In the genomic region with DNA sequence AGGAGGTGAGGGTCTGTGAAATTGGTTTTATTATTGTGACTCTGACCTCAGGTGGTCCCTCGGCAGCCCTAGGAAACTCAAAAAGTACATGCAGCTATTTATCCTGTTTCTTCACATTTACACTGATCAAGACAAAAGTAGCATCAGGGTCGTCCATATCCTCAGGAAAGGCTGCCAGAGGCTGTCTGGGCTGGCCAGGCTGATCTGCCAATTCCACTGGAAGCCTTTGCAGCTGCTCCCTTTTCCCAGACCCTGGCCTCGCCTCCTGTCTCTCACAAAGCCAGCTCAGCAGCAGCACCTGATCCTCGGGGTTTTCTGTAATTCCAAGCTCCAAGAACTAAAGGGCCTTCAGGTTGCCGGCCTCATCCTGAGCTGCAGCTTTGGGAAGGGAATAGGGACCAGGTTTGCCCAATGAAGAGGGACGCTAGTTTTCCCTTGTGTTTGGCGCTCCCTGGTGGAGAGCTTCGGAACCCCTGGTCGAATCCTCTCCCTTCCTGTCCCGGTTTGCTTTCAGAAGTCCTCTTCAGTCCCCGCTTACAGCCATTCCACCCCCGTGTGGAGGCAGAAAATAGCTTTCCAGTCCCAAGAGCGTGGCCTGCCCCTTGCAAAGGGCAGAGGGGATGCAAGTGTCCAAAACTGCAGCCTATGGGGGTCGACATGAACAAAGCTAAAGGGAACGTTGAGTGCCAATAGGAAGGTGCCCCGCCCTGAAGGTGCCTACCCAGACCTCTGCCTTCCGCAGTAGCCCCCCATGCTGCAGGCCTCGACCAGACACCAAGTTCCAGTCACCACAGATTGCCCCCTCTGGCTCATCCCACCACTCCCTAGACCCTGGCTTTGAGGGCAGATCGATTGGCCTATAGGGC, we compare ENCODE assay signal across 8 cellular contexts. TPM values are rescaled to one million over a fixed set of nuclear protein-coding genes. Genes with fewer than 3 reads are reported as not detected.
DNase-seq lines count a peak whose midpoint lies in the region; ATAC-seq and TF ChIP-seq lines count a peak whose summit lies in the region.

No MANE protein-coding gene starts in this region.

- H3K9ac ChIP-seq in adipocyte (ENCODE audit: low read length), result no peak overlapping the region

- H3K4me3 ChIP-seq in adipocyte (ENCODE audit: low read length) (no peak overlapping the region), heart right ventricle (no peak overlapping the region)

- peak; percentile 1 for DNase-seq in COR-L47 (lab: John Stamatoyannopoulos, UW)
- peak; percentile 34 for DNase-seq in HuH-7.5 (ENCODE audit: low spot score)
- DNase-seq in adipocyte (ENCODE audit: low read depth), result peak; percentile 87
- peak; percentile 80 to 83 for DNase-seq in heart right ventricle
- DNase-seq in renal cortical epithelial cell (ENCODE audit: low read depth), result peak; percentile 32
- DNase-seq in NK-92 (lab: John Stamatoyannopoulos, UW; ENCODE audit: unreplicated experiment), result no peak

- no peaks in the 10 kb centered on the region for H3K36me3 ChIP-seq in adipocyte (ENCODE audit: control insufficient read depth, insufficient read depth, low read length, severe bottlenecking)
- no peaks in the 10 kb centered on the region for H3K36me3 ChIP-seq in heart right ventricle

- H3K27me3 ChIP-seq in adipocyte (replicated peaks; ENCODE audit: control insufficient read depth, insufficient read depth, low read length) (peaks cover 26% of the 10 kb centered on the region), heart right ventricle (no peaks in the 10 kb centered on the region)

- WGBS in heart right ventricle, 2 donors, result 28 to 30% methylated on average over 19 of the region's 19 CpGs

- H3K27ac ChIP-seq in heart right ventricle, result no peak overlapping the region

- intact Hi-C loops in heart right ventricle (cut with DNase I), result loop anchor here in 7 of 10 donors (1.0 to 10.0 kb wide), 5 partner anchors 38 to 375 kb away; no protein-coding TSS in a partner anchor

- TF ChIP-seq CTCF in heart right ventricle (IDR thresholded peaks at IDR 0.05), result peak; percentile 48 to 94 (median 88)

- ATAC-seq in SK-N-SH treated with all-trans-retinoic acid at 6 μM for 48 hours, result peak; percentile 99
- ATAC-seq in heart right ventricle, result peak; percentile 80 to 93 (median 89)
- no peak for ATAC-seq in HG03139 (IDR thresholded peaks at IDR 0.05; ENCODE audit: unreplicated experiment)

- no peaks in the 10 kb centered on the region for H3K4me1 ChIP-seq in adipocyte (ENCODE audit: control insufficient read depth, insufficient read depth, low read length)
- peaks cover 0 to 20% (median 0%) of the 10 kb centered on the region in 9 donors for H3K4me1 ChIP-seq in heart right ventricle

- H3K9me3 ChIP-seq in adipocyte (ENCODE audit: control insufficient read depth, low read length) (peaks cover 8% of the 10 kb centered on the region), heart right ventricle (peaks cover 0 to 9% (median 0%) of the 10 kb centered on the region in 11 donors)

TF ChIP-seq in SK-N-SH treated with all-trans-retinoic acid at 6 μM for 48 hours, 23 proteins besides CTCF, POLR2A, EP300 and RAD21:
- no peak for TF ChIP-seq ZNF8 (CRISPR knock-in tag; IDR thresholded peaks at IDR 0.05)
- TF ChIP-seq POU6F1 (CRISPR knock-in tag; IDR thresholded peaks at IDR 0.05; ENCODE audit: borderline replicate concordance, low read depth), result no peak
- no peak for TF ChIP-seq GLIS3 (CRISPR knock-in tag; IDR thresholded peaks at IDR 0.05)
- TF ChIP-seq, protein P1, sequence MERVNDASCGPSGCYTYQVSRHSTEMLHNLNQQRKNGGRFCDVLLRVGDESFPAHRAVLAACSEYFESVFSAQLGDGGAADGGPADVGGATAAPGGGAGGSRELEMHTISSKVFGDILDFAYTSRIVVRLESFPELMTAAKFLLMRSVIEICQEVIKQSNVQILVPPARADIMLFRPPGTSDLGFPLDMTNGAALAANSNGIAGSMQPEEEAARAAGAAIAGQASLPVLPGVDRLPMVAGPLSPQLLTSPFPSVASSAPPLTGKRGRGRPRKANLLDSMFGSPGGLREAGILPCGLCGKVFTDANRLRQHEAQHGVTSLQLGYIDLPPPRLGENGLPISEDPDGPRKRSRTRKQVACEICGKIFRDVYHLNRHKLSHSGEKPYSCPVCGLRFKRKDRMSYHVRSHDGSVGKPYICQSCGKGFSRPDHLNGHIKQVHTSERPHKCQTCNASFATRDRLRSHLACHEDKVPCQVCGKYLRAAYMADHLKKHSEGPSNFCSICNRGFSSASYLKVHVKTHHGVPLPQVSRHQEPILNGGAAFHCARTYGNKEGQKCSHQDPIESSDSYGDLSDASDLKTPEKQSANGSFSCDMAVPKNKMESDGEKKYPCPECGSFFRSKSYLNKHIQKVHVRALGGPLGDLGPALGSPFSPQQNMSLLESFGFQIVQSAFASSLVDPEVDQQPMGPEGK (CRISPR knock-in tag; IDR thresholded peaks at IDR 0.05; ENCODE audit: borderline replicate concordance), result no peak
- no peak for TF ChIP-seq ZC3H10 (CRISPR knock-in tag; IDR thresholded peaks at IDR 0.05)
- TF ChIP-seq ARNTL (CRISPR knock-in tag; IDR thresholded peaks at IDR 0.05; ENCODE audit: borderline replicate concordance, low read depth), result no peak
- no peak for TF ChIP-seq ESRRG (CRISPR knock-in tag; IDR thresholded peaks at IDR 0.05)
- TF ChIP-seq CSRNP3 (CRISPR knock-in tag; IDR thresholded peaks at IDR 0.05), result no peak
- no peak for TF ChIP-seq CREB5 (CRISPR knock-in tag; IDR thresholded peaks at IDR 0.05; ENCODE audit: low read depth)
- no peak for TF ChIP-seq ZFP30 (CRISPR knock-in tag; IDR thresholded peaks at IDR 0.05)
- no peak for TF ChIP-seq RARB (CRISPR knock-in tag; IDR thresholded peaks at IDR 0.05)
- TF ChIP-seq SNAI2 (CRISPR knock-in tag; IDR thresholded peaks at IDR 0.05), result no peak
- no peak for TF ChIP-seq ZNF565 (CRISPR knock-in tag; conservative IDR thresholded peaks at IDR 0.05; ENCODE audit: low read depth)
- no peak for TF ChIP-seq PPARA (CRISPR knock-in tag; IDR thresholded peaks at IDR 0.05; ENCODE audit: borderline replicate concordance)
- no peak for TF ChIP-seq TOX (CRISPR knock-in tag; IDR thresholded peaks at IDR 0.05; ENCODE audit: borderline replicate concordance)
- no peak for TF ChIP-seq OSR1 (CRISPR knock-in tag; IDR thresholded peaks at IDR 0.05)
- TF ChIP-seq CSDC2 (CRISPR knock-in tag; IDR thresholded peaks at IDR 0.05), result no peak
TF ChIP-seq in SK-N-SH treated with all-trans-retinoic acid at 6 μM for 48 hours: peak in this region for 0.

RNA-seq across cellular contexts. Expression of gene MFSD6L, which starts 13.4 kb away (rescaled TPM):
- total RNA-seq in heart right ventricle (under 1 TPM in 3 of 10 donors, not detected in 7; 0.14 to 0.28 (median 0.19) TPM), renal cortical epithelial cell (2.1 TPM in 1 of 2 replicates, not detected in the other)
- under 1 TPM; 0.03 to 0.15 TPM for polyA plus RNA-seq in heart right ventricle

RNA-seq across cellular contexts. Expression of gene SPDYE4, which starts 27.4 kb away (rescaled TPM):
- total RNA-seq in heart right ventricle (not detected), renal cortical epithelial cell (not detected in 2 replicates)
- not detected for polyA plus RNA-seq in heart right ventricle

RNA-seq across cellular contexts. Expression of gene CCDC42, which starts 41.1 kb away (rescaled TPM):
- total RNA-seq in heart right ventricle (under 1 TPM in 1 of 10 donors, not detected in 9; 0.30 TPM), renal cortical epithelial cell (not detected in 2 replicates)
- polyA plus RNA-seq in heart right ventricle, result not detected
